Comparison of ENCODE assay signal across 10 cellular contexts in the genomic region with DNA sequence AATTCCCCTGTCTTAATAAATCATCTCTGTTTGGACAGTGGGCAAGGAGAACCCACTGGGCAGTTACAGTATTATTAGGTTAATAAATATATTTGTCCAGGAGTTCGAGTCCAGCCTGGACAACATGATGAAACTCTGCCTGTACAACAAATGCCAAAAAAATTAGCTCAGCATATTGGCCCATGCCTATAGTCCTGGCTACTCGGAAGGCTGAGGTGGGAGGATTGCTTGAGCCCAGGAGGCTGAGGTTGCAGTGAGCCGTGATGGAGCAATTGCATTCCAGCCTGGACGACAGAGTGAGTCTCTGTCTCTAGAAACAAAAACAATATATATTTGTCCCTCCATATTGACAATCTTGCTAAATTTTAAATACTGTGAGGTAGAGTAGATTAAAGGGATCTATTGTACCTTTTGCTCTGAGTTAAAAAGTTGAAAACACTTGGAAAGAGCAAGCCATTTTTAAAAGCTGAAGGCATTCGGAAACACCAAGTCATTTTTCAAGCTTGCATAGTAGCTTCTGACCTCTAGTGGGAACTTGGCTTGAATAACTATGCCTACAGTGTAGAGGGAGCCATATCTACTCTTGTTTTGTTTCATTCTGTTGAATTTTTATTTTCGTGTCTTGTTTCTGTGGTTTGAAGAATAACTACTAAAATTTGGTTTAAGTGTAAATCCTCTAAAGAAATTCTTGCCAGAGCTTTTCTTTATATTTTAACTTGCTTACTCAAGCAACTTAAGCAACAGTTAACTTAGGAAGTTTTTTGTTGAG. TPM values are rescaled to one million over a fixed set of nuclear protein-coding genes. Genes with fewer than 3 reads are reported as not detected.
A peak's percentile ranks its signal among the peaks of the same experiment; 100 is the strongest.
DNase-seq lines count a peak whose midpoint lies in the region; ATAC-seq and TF ChIP-seq lines count a peak whose summit lies in the region.
"Had no signal": no experiment of that assay in that cellular context is flagged by ENCODE, and none has a peak within 500 bp of the region (broad histone marks: within the 10 kb centered on the region; RNA-seq: fewer than 3 reads in every experiment).

No MANE protein-coding gene starts in this region.

- intact Hi-C loops in left ventricle myocardium superior (cut with micrococcal nuclease), result no loop called here
- intact Hi-C loops in spleen (cut with DNase I; ENCODE audit: low total_unique reads), result no loop called here

- H3K27ac ChIP-seq in cardiac muscle cell, result no peak overlapping the region
- no peak overlapping the region for H3K27ac ChIP-seq in spleen
- H3K27ac ChIP-seq: RWPE1 had no signal

- DNase-seq in cardiac muscle cell (ENCODE audit: low read depth in 1 of 2, low spot score in 1 of 2), result peak in 1 of 2 donors; percentile 80
- DNase-seq in left ventricle myocardium superior, result no peak
- DNase-seq in NCI-H226, result peak; percentile 85
- no peak for DNase-seq in epithelial cell of esophagus (ENCODE audit: low read depth)
- no peak for DNase-seq in spleen
- no peak for DNase-seq in activated naive CD4-positive, alpha-beta T cell treated with anti-CD3 and anti-CD28 coated beads, Interleukin-2, amount 50 U/mL, for 72 hours (ENCODE audit: low spot score in 2 of 2)

- peak overlapping the region in 1 of 2 donors; percentile 70 for H3K27ac Mint-ChIP-seq in activated naive CD4-positive, alpha-beta T cell treated with anti-CD3 and anti-CD28 coated beads, Interleukin-2, amount 50 U/mL, for 72 hours

- H3K27me3 ChIP-seq in cardiac muscle cell (no peaks in the 10 kb centered on the region), spleen (replicated peaks in 1 of 7) (no peaks in the 10 kb centered on the region)

- no peaks in the 10 kb centered on the region for H3K9me3 Mint-ChIP-seq in activated naive CD4-positive, alpha-beta T cell treated with anti-CD3 and anti-CD28 coated beads, Interleukin-2, amount 50 U/mL, for 72 hours

- no peaks in the 10 kb centered on the region for H3K4me1 ChIP-seq in cardiac muscle cell (ENCODE audit: low read depth)
- peaks cover 0 to 11% (median 0%) of the 10 kb centered on the region in 6 donors for H3K4me1 ChIP-seq in spleen

- H3K36me3 ChIP-seq in cardiac muscle cell (no peaks in the 10 kb centered on the region), spleen (peaks cover 0 to 6% (median 0%) of the 10 kb centered on the region in 6 donors)
- H3K36me3 ChIP-seq: HAP-1 had no signal

- H3K36me3 Mint-ChIP-seq in activated naive CD4-positive, alpha-beta T cell treated with anti-CD3 and anti-CD28 coated beads, Interleukin-2, amount 50 U/mL, for 72 hours, result no peaks in the 10 kb centered on the region

- WGBS in spleen, 5 donors, result 85 to 92% (median 88%) methylated on average over 6 of the region's 6 CpGs

- peak; percentile 36 for TF ChIP-seq CTCF in cardiac muscle cell (IDR thresholded peaks at IDR 0.05; ENCODE audit: low read depth, low read length)
- TF ChIP-seq CTCF in epithelial cell of esophagus (IDR thresholded peaks at IDR 0.05; ENCODE audit: insufficient read depth, low read depth, low read length, missing control alignments), result peak; percentile 4
- no peak for TF ChIP-seq CTCF in spleen (IDR thresholded peaks at IDR 0.05 in 8 of 11, conservative IDR thresholded peaks at IDR 0.05 in 3 of 11)

- H3K9me3 ChIP-seq in cardiac muscle cell (ENCODE audit: low read depth) (no peaks in the 10 kb centered on the region), spleen (peaks cover 0 to 11% (median 0%) of the 10 kb centered on the region in 8 donors)
- H3K9me3 ChIP-seq: HAP-1 had no signal

- no peak overlapping the region for H3K4me3 ChIP-seq in cardiac muscle cell
- H3K4me3 ChIP-seq in epithelial cell of esophagus (ENCODE audit: low read length), result no peak overlapping the region
- H3K4me3 ChIP-seq in spleen, result no peak overlapping the region
- H3K4me3 ChIP-seq: HAP-1 had no signal

- ATAC-seq in left ventricle myocardium superior, result no peak
- ATAC-seq in esophagus mucosa, result no peak
- no peak for ATAC-seq in activated naive CD4-positive, alpha-beta T cell treated with anti-CD3 and anti-CD28 coated beads, Interleukin-2, amount 50 U/mL, for 72 hours
- ATAC-seq in GM21717 (IDR thresholded peaks at IDR 0.05; ENCODE audit: unreplicated experiment), result no peak

- no peak for TF ChIP-seq POLR2A in spleen (IDR thresholded peaks at IDR 0.05)

RNA-seq across cellular contexts. Expression of a gene that starts 14.6 kb away (rescaled TPM):
- total RNA-seq in cardiac muscle cell (9.8 and 10.6 TPM in 2 replicates), left ventricle myocardium superior (22.1 TPM), spleen (10 to 100 TPM; 14.7 to 31.2 (median 25.5) TPM), esophagus mucosa (35.1 TPM)
- polyA plus RNA-seq in cardiac muscle cell (32.9 and 34.4 TPM in 2 replicates), spleen (1 to 10 TPM; 2.3 to 3.6 (median 2.5) TPM)
- total RNA-seq in activated naive CD4-positive, alpha-beta T cell treated with anti-CD3 and anti-CD28 coated beads, Interleukin-2, amount 50 U/mL, for 72 hours, result 10 to 100 TPM; 14.8 to 23.8 TPM

Comparison
In these comparisons a context has a peak if more than half of its experiments do, and no peak if none do; other contexts are left out.
1. CTCF ChIP-seq: peak in cardiac muscle cell (single experiment) and epithelial cell of esophagus (single experiment); none in spleen (0 of 11).